ENCODE assay signal across 9 cellular contexts in the genomic region with DNA sequence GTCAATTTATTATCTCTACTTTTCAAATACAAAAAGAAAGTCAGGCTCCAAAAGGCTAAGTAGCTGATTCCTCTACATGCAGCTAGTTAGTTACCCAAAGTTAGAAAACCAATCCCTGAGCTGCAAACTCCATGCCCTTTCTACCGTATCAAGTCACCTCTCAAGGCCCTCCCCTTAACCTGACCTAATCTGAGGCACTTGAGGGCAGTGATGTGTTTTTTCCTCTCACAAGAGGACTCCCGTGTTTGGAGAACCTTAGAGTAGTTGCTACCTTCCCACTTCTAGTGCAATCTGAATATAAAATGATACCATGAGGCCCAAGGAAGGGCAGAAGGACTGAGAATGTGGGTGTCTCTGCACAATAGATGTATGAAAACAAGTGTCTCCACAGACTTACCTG.
"Had no signal": no experiment of that assay in that cellular context is flagged by ENCODE, and none has a peak within 500 bp of the region (broad histone marks: within the 10 kb centered on the region; RNA-seq: fewer than 3 reads in every experiment).

No MANE protein-coding gene starts in this region.

- H3K4me3 ChIP-seq: GM23248, GM23338, HAP-1 had no signal

- H3K36me3 ChIP-seq: HAP-1 had no signal

- ATAC-seq: GM23338, HCT116 had no signal

- DNase-seq: GM23248, GOT3, H7, H9, HCEC 1CT, HFFc6 had no signal

- H3K27ac ChIP-seq: GM23248 had no signal

- H3K9me3 ChIP-seq: HAP-1 had no signal

- H3K4me1 ChIP-seq: HAP-1 had no signal
